Comparison of ENCODE assay signal across 1 cellular context in genomic region chr4:17535906-17536305, GRCh38.
TF ChIP-seq lines count a peak whose summit lies in the region.

No MANE protein-coding gene starts in this region.

TF ChIP-seq in GM12878, 131 proteins besides CTCF, POLR2A, EP300 and RAD21:
- TF ChIP-seq WRNIP1 (IDR thresholded peaks at IDR 0.05; ENCODE audit: borderline replicate concordance, low read depth, low read length) = no peak
- TF ChIP-seq KDM1A (IDR thresholded peaks at IDR 0.05; ENCODE audit: borderline replicate concordance) = no peak
- TF ChIP-seq FOXM1 (IDR thresholded peaks at IDR 0.05; ENCODE audit: low read depth, low read length) = no peak
- TF ChIP-seq CUX1 (IDR thresholded peaks at IDR 0.05; ENCODE audit: insufficient replicate concordance, low read depth, low read length) = no peak
- no peak for TF ChIP-seq TBL1XR1 (IDR thresholded peaks at IDR 0.05; ENCODE audit: low read depth, low read length)
- no peak for TF ChIP-seq PBX3 (IDR thresholded peaks at IDR 0.05; ENCODE audit: insufficient replicate concordance, low read depth, low read length)
- no peak for TF ChIP-seq NFYA (IDR thresholded peaks at IDR 0.05; ENCODE audit: borderline replicate concordance, low read depth, low read length)
- TF ChIP-seq SKIL (IDR thresholded peaks at IDR 0.05; ENCODE audit: low read depth, poor library complexity, severe bottlenecking) = no peak
- no peak for TF ChIP-seq EZH2 (IDR thresholded peaks at IDR 0.05; ENCODE audit: borderline replicate concordance, control insufficient read depth, low read depth, low read length)
- TF ChIP-seq ATF2 (IDR thresholded peaks at IDR 0.05; ENCODE audit: low read length) = no peak
- no peak for TF ChIP-seq MAX (IDR thresholded peaks at IDR 0.05; ENCODE audit: low read depth, low read length)
- no peak for TF ChIP-seq PAX5 (IDR thresholded peaks at IDR 0.05; ENCODE audit: borderline replicate concordance, low read depth, low read length)
- no peak for TF ChIP-seq POU2F2 (IDR thresholded peaks at IDR 0.05; ENCODE audit: borderline replicate concordance, low read depth, low read length)
- TF ChIP-seq IRF5 (IDR thresholded peaks at IDR 0.05; ENCODE audit: borderline replicate concordance) = no peak
- TF ChIP-seq ZNF207 (IDR thresholded peaks at IDR 0.05; ENCODE audit: borderline replicate concordance) = no peak
- no peak for TF ChIP-seq IKZF1 (conservative IDR thresholded peaks at IDR 0.05)
- TF ChIP-seq POLR2AphosphoS2 (IDR thresholded peaks at IDR 0.05; ENCODE audit: low read depth, low read length) = no peak
- no peak for TF ChIP-seq MEF2A (IDR thresholded peaks at IDR 0.05; ENCODE audit: insufficient read depth, low read depth, low read length)
- TF ChIP-seq RB1 (IDR thresholded peaks at IDR 0.05; ENCODE audit: borderline replicate concordance) = no peak
